ENCODE assay signal across 1 cellular context in genomic region chr19:17266589-17266974, GRCh38.
TF ChIP-seq lines count a peak whose summit lies in the region.

No MANE protein-coding gene starts in this region.

TF ChIP-seq in HepG2, 621 proteins besides CTCF, POLR2A, EP300 and RAD21:
- TF ChIP-seq, protein P1, sequence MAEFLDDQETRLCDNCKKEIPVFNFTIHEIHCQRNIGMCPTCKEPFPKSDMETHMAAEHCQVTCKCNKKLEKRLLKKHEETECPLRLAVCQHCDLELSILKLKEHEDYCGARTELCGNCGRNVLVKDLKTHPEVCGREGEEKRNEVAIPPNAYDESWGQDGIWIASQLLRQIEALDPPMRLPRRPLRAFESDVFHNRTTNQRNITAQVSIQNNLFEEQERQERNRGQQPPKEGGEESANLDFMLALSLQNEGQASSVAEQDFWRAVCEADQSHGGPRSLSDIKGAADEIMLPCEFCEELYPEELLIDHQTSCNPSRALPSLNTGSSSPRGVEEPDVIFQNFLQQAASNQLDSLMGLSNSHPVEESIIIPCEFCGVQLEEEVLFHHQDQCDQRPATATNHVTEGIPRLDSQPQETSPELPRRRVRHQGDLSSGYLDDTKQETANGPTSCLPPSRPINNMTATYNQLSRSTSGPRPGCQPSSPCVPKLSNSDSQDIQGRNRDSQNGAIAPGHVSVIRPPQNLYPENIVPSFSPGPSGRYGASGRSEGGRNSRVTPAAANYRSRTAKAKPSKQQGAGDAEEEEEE (CRISPR knock-in tag; IDR thresholded peaks at IDR 0.05; ENCODE audit: borderline replicate concordance), result no peak
- TF ChIP-seq ZBTB38 (CRISPR knock-in tag; IDR thresholded peaks at IDR 0.05), result 0 out of 2 replicates have a peak, but pooled peaks have one; percentile 56
